In the genomic region with DNA sequence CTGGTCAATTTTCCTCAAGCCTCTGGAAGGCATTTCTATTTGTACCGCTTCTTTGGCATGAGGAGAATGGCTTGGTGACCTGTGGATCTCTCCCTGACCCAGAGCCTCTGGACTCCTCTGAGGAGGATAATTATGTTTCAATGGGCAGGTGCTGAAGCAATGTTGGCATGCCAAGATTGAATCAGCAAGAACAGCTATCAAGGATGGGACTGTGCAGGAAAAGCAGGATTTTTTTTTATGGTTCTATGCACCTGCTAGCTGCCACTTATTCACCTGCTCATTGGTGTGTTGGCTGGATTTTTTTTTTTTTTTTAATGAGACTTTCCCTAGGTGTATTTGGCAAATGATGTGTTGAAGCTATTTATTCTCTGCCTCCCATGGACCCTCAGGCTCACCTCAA, we compare ENCODE assay signal across 19 cellular contexts.
DNase-seq lines count a peak whose midpoint lies in the region; ATAC-seq, FAIRE-seq and TF ChIP-seq lines count a peak whose summit lies in the region.
"Had no signal": no experiment of that assay in that cellular context is flagged by ENCODE, and none has a peak within 500 bp of the region (broad histone marks: within the 10 kb centered on the region; RNA-seq: fewer than 3 reads in every experiment).

No MANE protein-coding gene starts in this region.

- FAIRE-seq in H1 (lab: Jason Lieb, UNC): no peak
- FAIRE-seq: G401.6, GM12891, GM19239 had no signal

- no peaks in the 10 kb centered on the region for H3K9me3 Mint-ChIP-seq in effector memory CD8-positive, alpha-beta T cell
- H3K9me3 Mint-ChIP-seq: CD8-positive, alpha-beta memory T cell had no signal

- H3K27ac Mint-ChIP-seq in effector memory CD8-positive, alpha-beta T cell: no peak overlapping the region
- H3K27ac Mint-ChIP-seq: CD8-positive, alpha-beta memory T cell had no signal

- DNase-seq in NCI-H146 (lab: John Stamatoyannopoulos, UW): peak; percentile 39
- DNase-seq in NCI-H146 treated with DMSO at 0.1 percent for 48 hours (lab: John Stamatoyannopoulos, UW; ENCODE audit: unreplicated experiment): no peak
- DNase-seq in DMS53 treated with DMSO at 0.1 percent for 48 hours (lab: John Stamatoyannopoulos, UW; ENCODE audit: unreplicated experiment): peak; percentile 0
- DNase-seq in NCI-H2029 treated with DMSO at 0.1 percent for 48 hours (lab: John Stamatoyannopoulos, UW): peak; percentile 13
- DNase-seq in H1 (ENCODE audit: low read depth in 1 of 2, low spot score in 2 of 2): no peak
- no peak for DNase-seq in effector memory CD8-positive, alpha-beta T cell
- DNase-seq in GM13977 (ENCODE audit: low spot score): no peak
- DNase-seq in stimulated activated CD4-positive, alpha-beta T cell treated with anti-CD3 and anti-CD28 coated beads, Interleukin-4, amount 100 ng/mL, for 24 hours: no peak
- DNase-seq: 8988T; AML-193; Caco-2; CD8-positive, alpha-beta memory T cell; GOT3 had no signal

- no peak overlapping the region for H4K5ac ChIP-seq in H1 (ENCODE audit: insufficient read length, low read depth, low read length)

- no peak overlapping the region for H4K91ac ChIP-seq in H1 (replicated peaks; ENCODE audit: insufficient read length, low read length)

- H2BK12ac ChIP-seq in H1 (ENCODE audit: low read depth, low read length): no peak overlapping the region

- no peak overlapping the region for H3K56ac ChIP-seq in H1 (replicated peaks; ENCODE audit: insufficient read length, low read depth, low read length)

- H2BK5ac ChIP-seq in H1 (ENCODE audit: low read depth, low read length): no peak overlapping the region

- no peak overlapping the region for H3K14ac ChIP-seq in H1 (ENCODE audit: insufficient read length)

- no peak overlapping the region for H3K23ac ChIP-seq in H1 (ENCODE audit: insufficient read length)

- CTCF ChIA-PET in H1 (lab: Charles Lee; ENCODE audit: partially characterized antibody): no interaction called here

- TF ChIP-seq RAD21 in H1 (IDR thresholded peaks at IDR 0.05 in 1 of 2, conservative IDR thresholded peaks at IDR 0.05 in 1 of 2; ENCODE audit: low read depth in 2 of 2, low read length in 2 of 2): no peak

- no peaks in the 10 kb centered on the region for H4K20me1 ChIP-seq in H1 (replicated peaks in 1 of 2; ENCODE audit: control insufficient read depth in 1 of 2, insufficient read depth in 2 of 2, low read length in 2 of 2)
- H4K20me1 ChIP-seq: BLaER1 had no signal

- 100% methylated on average over 1 of the region's 1 CpG; no CpG with 5 or more reads in 1 of the 2 experiments for WGBS in H1 (ENCODE audit: extremely low coverage in 1 of 2, insufficient coverage in 1 of 2, insufficient read length in 1 of 2, insufficient replicate concordance in 2 of 2, low coverage in 1 of 2, low lambda C conversion rate in 2 of 2, missing lambda C conversion rate in 1 of 2), 2 experiments

- H2AFZ ChIP-seq in H1 (ENCODE audit: low read length): no peak overlapping the region

- POLR2A ChIA-PET in H1 (lab: Charles Lee; ENCODE audit: partially characterized antibody): no interaction called here

- no peak for TF ChIP-seq EP300 in H1 (IDR thresholded peaks at IDR 0.05; ENCODE audit: borderline replicate concordance in 1 of 2, low read depth in 2 of 2, low read length in 2 of 2)

- H3K9me3 ChIP-seq in H1 (ENCODE audit: insufficient read depth in 2 of 2, low read depth in 1 of 2, low read length in 1 of 2): no peaks in the 10 kb centered on the region
- H3K9me3 ChIP-seq: BLaER1, Caco-2, HAP-1 had no signal

- in situ Hi-C loops in GM13977 (cut with MboI; ENCODE audit: low pct_unique_long_range_greater_than_20kb, low sequenced_read_pairs, unreplicated experiment): no loop called here

- no peak overlapping the region for H3K27ac ChIP-seq in H1 (ENCODE audit: low read depth, low read length)
- H3K27ac ChIP-seq: BLaER1, HL-60 had no signal

- H4K8ac ChIP-seq in H1 (ENCODE audit: extremely low read depth, insufficient read depth, low read length): no peak overlapping the region

- no peaks in the 10 kb centered on the region for H3K36me3 ChIP-seq in H1 (ENCODE audit: control insufficient read depth in 2 of 4, insufficient read depth in 4 of 4, low read length in 3 of 4)
- H3K36me3 ChIP-seq: BLaER1, HAP-1 had no signal

- no peaks in the 10 kb centered on the region for H3K4me1 ChIP-seq in H1 (replicated peaks in 1 of 4; ENCODE audit: control insufficient read depth in 3 of 4, insufficient read depth in 4 of 4, low read length in 3 of 4)
- H3K4me1 ChIP-seq: BLaER1, Caco-2, HAP-1 had no signal

- H3K4ac ChIP-seq in H1 (replicated peaks; ENCODE audit: insufficient read length, low read depth, low read length): no peak overlapping the region

- no peaks in the 10 kb centered on the region for H3K27me3 ChIP-seq in H1 (replicated peaks in 1 of 4; ENCODE audit: control insufficient read depth in 3 of 4, extremely low read depth in 1 of 4, insufficient read depth in 3 of 4, low read length in 3 of 4)

- H2BK20ac ChIP-seq in H1 (ENCODE audit: low read length): no peak overlapping the region

- H3K36me3 Mint-ChIP-seq in effector memory CD8-positive, alpha-beta T cell (ENCODE audit: insufficient read depth): no peaks in the 10 kb centered on the region
- H3K36me3 Mint-ChIP-seq: CD8-positive, alpha-beta memory T cell had no signal

- no peaks in the 10 kb centered on the region for H3K79me1 ChIP-seq in H1 (ENCODE audit: low read depth, low read length)

- no peak overlapping the region for H2AK5ac ChIP-seq in H1 (ENCODE audit: low read depth, low read length)

- no peak overlapping the region for H2BK120ac ChIP-seq in H1 (replicated peaks; ENCODE audit: low read depth, low read length)

- H3K4me2 ChIP-seq in H1 (ENCODE audit: insufficient read depth in 1 of 2, low read depth in 2 of 2, low read length in 2 of 2): no peak overlapping the region
- H3K4me2 ChIP-seq: BLaER1 had no signal

- no peak overlapping the region for H3K4me3 Mint-ChIP-seq in effector memory CD8-positive, alpha-beta T cell
- H3K4me3 Mint-ChIP-seq: CD8-positive, alpha-beta memory T cell had no signal

- TF ChIP-seq CTCF in H1 (IDR thresholded peaks at IDR 0.05; ENCODE audit: control extremely low read depth in 1 of 3, insufficient read depth in 1 of 3, low read depth in 1 of 3, low read length in 3 of 3) (no peak), GM13977 (IDR thresholded peaks at IDR 0.05; ENCODE audit: extremely low read depth, insufficient read depth, missing control alignments) (no peak)

- no peak for TF ChIP-seq POLR2A in H1 (IDR thresholded peaks at IDR 0.05; ENCODE audit: control extremely low read depth in 1 of 2, low read depth in 2 of 2, low read length in 2 of 2)

- H3K4me1 Mint-ChIP-seq in effector memory CD8-positive, alpha-beta T cell (ENCODE audit: low read depth in 2 of 2): no peaks in the 10 kb centered on the region
- H3K4me1 Mint-ChIP-seq: CD8-positive, alpha-beta memory T cell had no signal

- no peaks in the 10 kb centered on the region for H3K79me2 ChIP-seq in H1 (ENCODE audit: control insufficient read depth in 1 of 2, insufficient read depth in 2 of 2, low read length in 2 of 2)

- H3K9ac ChIP-seq in H1 (replicated peaks in 1 of 4; ENCODE audit: extremely low read depth in 1 of 4, low read depth in 3 of 4, low read length in 3 of 4): no peak overlapping the region
- H3K9ac ChIP-seq: BLaER1 had no signal

- H3K23me2 ChIP-seq in H1 (ENCODE audit: low read depth, low read length): no peaks in the 10 kb centered on the region

- no peaks in the 10 kb centered on the region for H3K27me3 Mint-ChIP-seq in effector memory CD8-positive, alpha-beta T cell
- H3K27me3 Mint-ChIP-seq: CD8-positive, alpha-beta memory T cell had no signal

- no peak overlapping the region for H3K4me3 ChIP-seq in H1 (ENCODE audit: extremely low read depth in 1 of 4, insufficient read depth in 2 of 4, low read depth in 3 of 4, low read length in 4 of 4)
- H3K4me3 ChIP-seq: BLaER1, HAP-1 had no signal

- 0 out of 2 replicates have a peak overlapping the region, but pooled peaks have one; percentile 61 for H2BK15ac ChIP-seq in H1 (ENCODE audit: low read length)

- no peak overlapping the region for H3K18ac ChIP-seq in H1 (ENCODE audit: extremely low read depth, low read length)

- no peak for ATAC-seq in effector memory CD8-positive, alpha-beta T cell (replicated peaks)

TF ChIP-seq in H1, 55 proteins besides CTCF, POLR2A, EP300 and RAD21 (continues in another document):
- TF ChIP-seq EZH2 (IDR thresholded peaks at IDR 0.05; ENCODE audit: low read depth, low read length, severe bottlenecking) (no peak), SP1 (IDR thresholded peaks at IDR 0.05; ENCODE audit: low read depth, low read length) (no peak)

Comparison
In these comparisons a context has a peak if more than half of its experiments do, and no peak if none do; other contexts are left out.
1. DNase-seq: peak in NCI-H146 (single experiment), DMS53 treated with DMSO at 0.1 percent for 48 hours (single experiment) and NCI-H2029 treated with DMSO at 0.1 percent for 48 hours (single experiment); none in NCI-H146 treated with DMSO at 0.1 percent for 48 hours (single experiment), H1 (0 of 2), effector memory CD8-positive, alpha-beta T cell (0 of 3), GM13977 (single experiment) and stimulated activated CD4-positive, alpha-beta T cell treated with anti-CD3 and anti-CD28 coated beads, Interleukin-4, amount 100 ng/mL, for 24 hours (single experiment).